ENCODE assay signal across 1 cellular context in genomic region chr12:121628037-121628436, GRCh38.
A peak's percentile ranks its signal among the peaks of the same experiment; 100 is the strongest.
TF ChIP-seq lines count a peak whose summit lies in the region.

No MANE protein-coding gene starts in this region.

TF ChIP-seq in GM12878, 131 proteins besides CTCF, POLR2A, EP300 and RAD21:
- TF ChIP-seq HDGF (IDR thresholded peaks at IDR 0.05): 0 out of 2 replicates have a peak, but pooled peaks have one; percentile 3
- no peak for TF ChIP-seq SMARCA5 (IDR thresholded peaks at IDR 0.05)
- TF ChIP-seq SP1 (IDR thresholded peaks at IDR 0.05; ENCODE audit: low read depth, low read length): no peak
- no peak for TF ChIP-seq ZNF24 (IDR thresholded peaks at IDR 0.05)
- no peak for TF ChIP-seq SPI1 (IDR thresholded peaks at IDR 0.05; ENCODE audit: borderline replicate concordance, insufficient read depth, low read depth, low read length)
- TF ChIP-seq ASH2L (IDR thresholded peaks at IDR 0.05; ENCODE audit: borderline replicate concordance, low read depth): 0 out of 2 replicates have a peak, but pooled peaks have one; percentile 3
- TF ChIP-seq CBX3 (IDR thresholded peaks at IDR 0.05; ENCODE audit: borderline replicate concordance, low read depth): no peak
- TF ChIP-seq NR2C1 (IDR thresholded peaks at IDR 0.05): no peak
- no peak for TF ChIP-seq EED (IDR thresholded peaks at IDR 0.05; ENCODE audit: low read depth)
- TF ChIP-seq ZSCAN29 (IDR thresholded peaks at IDR 0.05): no peak
